In genomic region chr4:165207016-165207430, GRCh38 we compare ENCODE assay signal across 8 cellular contexts. TPM values are rescaled to one million over a fixed set of nuclear protein-coding genes. Genes with fewer than 3 reads are reported as not detected.
DNase-seq lines count a peak whose midpoint lies in the region; ATAC-seq, FAIRE-seq and TF ChIP-seq lines count a peak whose summit lies in the region.

No MANE protein-coding gene starts in this region.

- H4K5ac ChIP-seq in H1 (ENCODE audit: insufficient read length, low read depth, low read length): no peak overlapping the region

- H3K4me1 ChIP-seq in RWPE2 (ENCODE audit: insufficient read depth, poor library complexity, severe bottlenecking): peaks cover 49% of the 10 kb centered on the region
- peaks cover 4 to 11% (median 7%) of the 10 kb centered on the region in 4 experiments; a peak in 6 of 7 replicates for H3K4me1 ChIP-seq in H1 (replicated peaks in 1 of 4; ENCODE audit: control insufficient read depth in 3 of 4, insufficient read depth in 4 of 4, low read length in 3 of 4)
- H3K4me1 ChIP-seq in mucosa of stomach (ENCODE audit: control insufficient read depth, insufficient read depth, low read length): peaks cover 20% of the 10 kb centered on the region

- H2BK20ac ChIP-seq in H1 (ENCODE audit: low read length): no peak overlapping the region

- H2AK5ac ChIP-seq in H1 (ENCODE audit: low read depth, low read length): no peak overlapping the region

- H2BK120ac ChIP-seq in H1 (replicated peaks; ENCODE audit: low read depth, low read length): no peak overlapping the region

- no peak overlapping the region; the same call in 1 of the 2 replicates for H4K8ac ChIP-seq in H1 (ENCODE audit: extremely low read depth, insufficient read depth, low read length)

- DNase-seq in CD14-positive monocyte (ENCODE audit: low spot score): no peak
- no peak for DNase-seq in RWPE2 (ENCODE audit: low spot score)
- DNase-seq in H1 (ENCODE audit: low read depth in 1 of 2, low spot score in 2 of 2): no peak
- DNase-seq in KG1 (lab: John Stamatoyannopoulos, UW): no peak
- DNase-seq in inferior parietal cortex (ENCODE audit: extremely low spot score): no peak

- peak overlapping the region; percentile 91 to 92 for H3K4me3 Mint-ChIP-seq in CD14-positive monocyte

- H3K4ac ChIP-seq in H1 (replicated peaks; ENCODE audit: insufficient read length, low read depth, low read length): no peak overlapping the region

- no peak for TF ChIP-seq RAD21 in H1 (IDR thresholded peaks at IDR 0.05 in 1 of 2, conservative IDR thresholded peaks at IDR 0.05 in 1 of 2; ENCODE audit: low read depth in 2 of 2, low read length in 2 of 2)

- no peak for TF ChIP-seq EP300 in H1 (IDR thresholded peaks at IDR 0.05; ENCODE audit: borderline replicate concordance in 1 of 2, low read depth in 2 of 2, low read length in 2 of 2)

- no peak for TF ChIP-seq POLR2A in H1 (IDR thresholded peaks at IDR 0.05; ENCODE audit: control extremely low read depth in 1 of 2, low read depth in 2 of 2, low read length in 2 of 2)

- H3K4me3 ChIP-seq in RWPE2 (ENCODE audit: severe bottlenecking): peak overlapping the region; percentile 98
- peak overlapping the region; percentile 79 to 99 (median 88) for H3K4me3 ChIP-seq in H1 (ENCODE audit: extremely low read depth in 1 of 4, insufficient read depth in 2 of 4, low read depth in 3 of 4, low read length in 4 of 4)
- peak overlapping the region; percentile 48 for H3K4me3 ChIP-seq in mucosa of stomach (ENCODE audit: low read length)

- peaks cover 11% of the 10 kb centered on the region for H3K23me2 ChIP-seq in H1 (ENCODE audit: low read depth, low read length)

- H3K36me3 ChIP-seq in RWPE2 (ENCODE audit: low read depth) (peaks cover 4% of the 10 kb centered on the region), H1 (ENCODE audit: control insufficient read depth in 2 of 4, insufficient read depth in 4 of 4, low read length in 3 of 4) (no peaks in the 10 kb centered on the region), mucosa of stomach (ENCODE audit: control insufficient read depth, insufficient read depth, low read length) (no peaks in the 10 kb centered on the region)

- H3K79me2 ChIP-seq in H1 (ENCODE audit: control insufficient read depth in 1 of 2, insufficient read depth in 2 of 2, low read length in 2 of 2): peaks cover 0 to 40% of the 10 kb centered on the region in 2 experiments; a peak in 3 of 4 replicates

- FAIRE-seq in H1 (lab: Jason Lieb, UNC): no peak

- peaks cover 6 to 7% of the 10 kb centered on the region in 2 donors for H3K36me3 Mint-ChIP-seq in CD14-positive monocyte

- peaks cover 6% of the 10 kb centered on the region for H3K79me1 ChIP-seq in H1 (ENCODE audit: low read depth, low read length)

- H2BK5ac ChIP-seq in H1 (ENCODE audit: low read depth, low read length): no peak overlapping the region

- no peaks in the 10 kb centered on the region for H3K9me3 ChIP-seq in RWPE2 (ENCODE audit: severe bottlenecking)
- no peaks in the 10 kb centered on the region for H3K9me3 ChIP-seq in H1 (ENCODE audit: insufficient read depth in 2 of 2, low read depth in 1 of 2, low read length in 1 of 2)
- H3K9me3 ChIP-seq in mucosa of stomach (ENCODE audit: control insufficient read depth, low read length): no peaks in the 10 kb centered on the region

- H3K4me1 Mint-ChIP-seq in CD14-positive monocyte: peaks cover 63% of the 10 kb centered on the region

- H3K27ac ChIP-seq in RWPE2 (ENCODE audit: poor library complexity, severe bottlenecking): peak overlapping the region; percentile 62
- H3K27ac ChIP-seq in H1 (ENCODE audit: low read depth, low read length): no peak overlapping the region

- H2BK15ac ChIP-seq in H1 (ENCODE audit: low read length): no peak overlapping the region

- H3K56ac ChIP-seq in H1 (replicated peaks; ENCODE audit: insufficient read length, low read depth, low read length): no peak overlapping the region

- H3K9me3 Mint-ChIP-seq in CD14-positive monocyte: no peaks in the 10 kb centered on the region

- peak overlapping the region; percentile 21 to 95 (median 48); a peak in 5 of 7 replicates for H3K9ac ChIP-seq in H1 (replicated peaks in 1 of 4; ENCODE audit: extremely low read depth in 1 of 4, low read depth in 3 of 4, low read length in 3 of 4)
- H3K9ac ChIP-seq in mucosa of stomach (ENCODE audit: low read length): peak overlapping the region; percentile 61

- no peak overlapping the region; the same call in 1 of the 2 replicates for H2BK12ac ChIP-seq in H1 (ENCODE audit: low read depth, low read length)

- no peak overlapping the region for H3K14ac ChIP-seq in H1 (ENCODE audit: insufficient read length)

- POLR2A ChIA-PET in H1 (lab: Charles Lee; ENCODE audit: partially characterized antibody): no interaction called here

- CTCF ChIA-PET in H1 (lab: Charles Lee; ENCODE audit: partially characterized antibody): interaction anchor here (0.9 kb wide), 1 partner anchor 137 kb away, joined by 3 read pairs; no protein-coding TSS in a partner anchor

- no peak for TF ChIP-seq CTCF in CD14-positive monocyte (IDR thresholded peaks at IDR 0.05)
- TF ChIP-seq CTCF in RWPE2 (IDR thresholded peaks at IDR 0.05; ENCODE audit: poor library complexity, severe bottlenecking): no peak
- no peak for TF ChIP-seq CTCF in H1 (IDR thresholded peaks at IDR 0.05; ENCODE audit: control extremely low read depth in 1 of 3, insufficient read depth in 1 of 3, low read depth in 1 of 3, low read length in 3 of 3)

- H4K20me1 ChIP-seq in H1 (replicated peaks in 1 of 2; ENCODE audit: control insufficient read depth in 1 of 2, insufficient read depth in 2 of 2, low read length in 2 of 2): peaks cover 1 to 2% of the 10 kb centered on the region in 2 experiments

- WGBS in H1 (ENCODE audit: extremely low coverage in 1 of 2, insufficient coverage in 1 of 2, insufficient read length in 1 of 2, insufficient replicate concordance in 2 of 2, low coverage in 1 of 2, low lambda C conversion rate in 2 of 2, missing lambda C conversion rate in 1 of 2), 2 experiments: 5% methylated on average over 23 of the region's 28 CpGs; no CpG with 5 or more reads in 1 of the 2 experiments

- peaks cover 0 to 6% (median 0%) of the 10 kb centered on the region in 3 donors for H3K27me3 Mint-ChIP-seq in CD14-positive monocyte (ENCODE audit: low read depth in 3 of 3)

- no peaks in the 10 kb centered on the region for H3K27me3 ChIP-seq in RWPE2 (ENCODE audit: insufficient read depth, poor library complexity, severe bottlenecking)
- H3K27me3 ChIP-seq in H1 (replicated peaks in 1 of 4; ENCODE audit: control insufficient read depth in 3 of 4, extremely low read depth in 1 of 4, insufficient read depth in 3 of 4, low read length in 3 of 4): peaks cover 0 to 4% (median 2%) of the 10 kb centered on the region in 4 experiments; a peak in 3 of 7 replicates
- no peaks in the 10 kb centered on the region for H3K27me3 ChIP-seq in mucosa of stomach (ENCODE audit: control insufficient read depth, insufficient read depth, low read length)

- no peak overlapping the region for H3K23ac ChIP-seq in H1 (ENCODE audit: insufficient read length)

- intact Hi-C loops in CD14-positive monocyte (cut with micrococcal nuclease): loop anchor here (5.0 to 10.0 kb wide), 5 partner anchors 48 to 118 kb away; partner anchors contain the start of genes MSMO1 (in 2 of the 2) and TMEM192 (in 1 of the 2)

- peak; percentile 31 for ATAC-seq in GM18870 (IDR thresholded peaks at IDR 0.05; ENCODE audit: unreplicated experiment)
- peak; percentile 27 for ATAC-seq in HG03060 (IDR thresholded peaks at IDR 0.05; ENCODE audit: low read depth, unreplicated experiment)
- peak; percentile 15 for ATAC-seq in RWPE2 (ENCODE audit: low read depth)

- no peak overlapping the region for H4K91ac ChIP-seq in H1 (replicated peaks; ENCODE audit: insufficient read length, low read length)

- peak overlapping the region; percentile 89 to 95 (median 91) for H3K27ac Mint-ChIP-seq in CD14-positive monocyte

- peak overlapping the region; percentile 33; the same call in 1 of the 2 replicates for H3K18ac ChIP-seq in H1 (ENCODE audit: extremely low read depth, low read length)

- peak overlapping the region; percentile 99 for H2AFZ ChIP-seq in H1 (ENCODE audit: low read length)

- H3K4me2 ChIP-seq in H1 (ENCODE audit: insufficient read depth in 1 of 2, low read depth in 2 of 2, low read length in 2 of 2): peak overlapping the region; percentile 83 to 99

TF ChIP-seq in H1, 55 proteins besides CTCF, POLR2A, EP300 and RAD21 (continues in another document):
- TF ChIP-seq GABPA (IDR thresholded peaks at IDR 0.05; ENCODE audit: borderline replicate concordance, insufficient read depth, low read length) (no peak), SIRT6 (IDR thresholded peaks at IDR 0.05; ENCODE audit: low read length) (no peak), MAX (IDR thresholded peaks at IDR 0.05) (peak; percentile 8; the same call in 1 of the 2 replicates), ASH2L (IDR thresholded peaks at IDR 0.05; ENCODE audit: low read length) (peak; percentile 45), JUND (IDR thresholded peaks at IDR 0.05; ENCODE audit: low read length) (no peak), USF2 (IDR thresholded peaks at IDR 0.05; ENCODE audit: low read length) (no peak), NANOG (IDR thresholded peaks at IDR 0.05; ENCODE audit: insufficient read depth, low read depth, low read length, poor library complexity, severe bottlenecking) (no peak), FOSL1 (IDR thresholded peaks at IDR 0.05; ENCODE audit: insufficient read depth, low read depth, low read length) (no peak), CBX5 (IDR thresholded peaks at IDR 0.05; ENCODE audit: low read depth, low read length) (no peak), SUZ12 (IDR thresholded peaks at IDR 0.05; ENCODE audit: low read length) (no peak)

RNA-seq across cellular contexts. Expression of gene KLHL2, which starts 0.3 kb away (rescaled TPM):
- polyA plus RNA-seq in CD14-positive monocyte (10 to 100 TPM in 1 of 2 donors, 1 to 10 TPM in 1; 6.9 to 11.1 TPM), H1 (2011; rRNA removed) (3.2 and 5.2 TPM in 2 replicates)
- 9.9 and 12.0 TPM in 2 replicates for total RNA-seq in H1 (2021; fragmentation: NEBNext Ultra II Directional; extraction: Animal tissue kit (Norgen Biotek cat#: 25700))
- 8.4 TPM for polyA plus RNA-seq in H1 (2011; cell fraction: cytosol; rRNA removed)
- polyA plus RNA-seq in H1 (2011; cell fraction: nucleus; rRNA removed): 2.8 TPM
- 9.2 to 13.0 TPM (median 11.2 TPM) in 4 replicates for polyA plus RNA-seq in H1 (2012, experiment 1 of 2)
- polyA plus RNA-seq in H1 (2012, experiment 2 of 2): 0.76 TPM
- 5.0 TPM for polyA plus RNA-seq in H1 (2013, experiment 1 of 2)
- polyA plus RNA-seq in H1 (2013, experiment 2 of 2): 5.5 TPM
- polyA minus RNA-seq in H1 (2011; rRNA and poly(A)+ RNA removed): 6.1 and 9.1 TPM in 2 replicates
- polyA minus RNA-seq in H1 (2011; cell fraction: cytosol; rRNA and poly(A)+ RNA removed): 5.6 TPM
- polyA minus RNA-seq in H1 (2011; cell fraction: nucleus; rRNA and poly(A)+ RNA removed): 9.6 TPM

Comparison
In these comparisons a context has a peak if more than half of its experiments do, and no peak if none do; other contexts are left out.
1. H3K4me3 ChIP-seq: peak in every context shown above with its lines; median percentile 98 in RWPE2; 88 in H1; 48 in mucosa of stomach.